In genomic region chr4:43875655-43876054, GRCh38 we compare ENCODE assay signal across 34 cellular contexts.
"Had no signal": no experiment of that assay in that cellular context is flagged by ENCODE, and none has a peak within 500 bp of the region (broad histone marks: within the 10 kb centered on the region; RNA-seq: fewer than 3 reads in every experiment).

No MANE protein-coding gene starts in this region.

- H3K27ac ChIP-seq: ascending aorta, breast epithelium, cardiac muscle cell, coronary artery, dorsolateral prefrontal cortex, esophagus muscularis mucosa, gastroesophageal sphincter, WERI-Rb-1 had no signal

- H3K36me3 Mint-ChIP-seq: activated CD4-positive, alpha-beta memory T cell treated with anti-CD3 and anti-CD28 coated beads for 36 hours; activated CD8-positive, alpha-beta memory T cell treated with anti-CD3 and anti-CD28 coated beads, Interleukin-2, amount 10 ng/mL, durations not matched to agents 7 days and 5 days; activated naive CD4-positive, alpha-beta T cell treated with anti-CD3 and anti-CD28 coated beads, Interleukin-2, amount 50 U/mL, for 24 hours; activated naive CD8-positive, alpha-beta T cell treated with anti-CD3 and anti-CD28 coated beads for 36 hours; brain had no signal

- H3K4me1 ChIP-seq: ascending aorta, breast epithelium, esophagus muscularis mucosa, gastroesophageal sphincter had no signal

- H3K27ac Mint-ChIP-seq: activated CD4-positive, alpha-beta memory T cell treated with anti-CD3 and anti-CD28 coated beads for 36 hours; activated CD4-positive, alpha-beta T cell treated with anti-CD3 and anti-CD28 coated beads for 36 hours; activated CD4-positive, alpha-beta T cell treated with anti-CD3 and anti-CD28 coated beads, Interleukin-2, amount 10 ng/mL, durations not matched to agents 24 days and 14 days; activated CD8-positive, alpha-beta memory T cell treated with anti-CD3 and anti-CD28 coated beads, Interleukin-2, amount 10 ng/mL, durations not matched to agents 7 days and 5 days; activated CD8-positive, alpha-beta T cell treated with anti-CD3 and anti-CD28 coated beads, Interleukin-2, amount 10 ng/mL, durations not matched to agents 7 days and 5 days; activated naive CD4-positive, alpha-beta T cell treated with anti-CD3 and anti-CD28 coated beads for 36 hours; activated naive CD4-positive, alpha-beta T cell treated with anti-CD3 and anti-CD28 coated beads, Interleukin-2, amount 50 U/mL, for 24 hours; activated naive CD8-positive, alpha-beta T cell treated with anti-CD3 and anti-CD28 coated beads for 36 hours; activated T-helper 1 cell treated with anti-CD3 and anti-CD28 coated beads, Interleukin-12 subunit alpha, Interleukin-12 subunit beta, Interleukin-2, Interleukin-4 antibody, amounts not matched to agents 30 ng/mL and 10 ng/mL and 1 ng/mL, durations not matched to agents 14 hours and 24 hours and 36 hours; activated T-helper 2 cell treated with anti-CD3 and anti-CD28 coated beads, Interferon-gamma antibody, Interleukin-2, Interleukin-4, amounts not matched to agents 10 μg/mL and 5 μg/mL and 100 μg/mL, durations not matched to agents 14 hours and 24 hours and 36 hours; brain; dendritic cell treated with granulocyte-macrophage colony-stimulating factor and Interleukin-4, amounts not matched to agents 40 ng/mL and 50 ng/mL, for 4 days; endodermal cell; T-helper 17 cell; T-helper 2 cell treated with Interferon-gamma antibody and Interleukin-4, amounts not matched to agents 5 μg/mL and 100 μg/mL, for 36 hours had no signal

- ATAC-seq: activated CD4-positive, alpha-beta T cell treated with anti-CD3 and anti-CD28 coated beads for 36 hours; activated CD8-positive, alpha-beta memory T cell treated with anti-CD3 and anti-CD28 coated beads, Interleukin-2, amount 10 ng/mL, durations not matched to agents 7 days and 5 days; activated CD8-positive, alpha-beta T cell treated with anti-CD3 and anti-CD28 coated beads, Interleukin-2, amount 10 ng/mL, durations not matched to agents 7 days and 5 days; gastroesophageal sphincter; T-helper 17 cell had no signal

- H3K4me3 Mint-ChIP-seq: activated CD4-positive, alpha-beta memory T cell treated with anti-CD3 and anti-CD28 coated beads for 36 hours; activated CD4-positive, alpha-beta T cell treated with anti-CD3 and anti-CD28 coated beads for 36 hours; activated CD4-positive, alpha-beta T cell treated with anti-CD3 and anti-CD28 coated beads, Interleukin-2, amount 10 ng/mL, durations not matched to agents 24 days and 14 days; activated CD8-positive, alpha-beta memory T cell treated with anti-CD3 and anti-CD28 coated beads, Interleukin-2, amount 10 ng/mL, durations not matched to agents 7 days and 5 days; activated CD8-positive, alpha-beta T cell treated with anti-CD3 and anti-CD28 coated beads, Interleukin-2, amount 10 ng/mL, durations not matched to agents 7 days and 5 days; activated naive CD4-positive, alpha-beta T cell treated with anti-CD3 and anti-CD28 coated beads for 36 hours; activated naive CD4-positive, alpha-beta T cell treated with anti-CD3 and anti-CD28 coated beads, Interleukin-2, amount 50 U/mL, for 24 hours; activated naive CD8-positive, alpha-beta T cell treated with anti-CD3 and anti-CD28 coated beads for 36 hours; activated T-helper 1 cell treated with anti-CD3 and anti-CD28 coated beads, Interleukin-12 subunit alpha, Interleukin-12 subunit beta, Interleukin-2, Interleukin-4 antibody, amounts not matched to agents 30 ng/mL and 10 ng/mL and 1 ng/mL, durations not matched to agents 14 hours and 24 hours and 36 hours; brain; central memory CD8-positive, alpha-beta T cell; dendritic cell treated with granulocyte-macrophage colony-stimulating factor and Interleukin-4, amounts not matched to agents 40 ng/mL and 50 ng/mL, for 4 days; endodermal cell; T-helper 17 cell; T-helper 2 cell treated with Interferon-gamma antibody and Interleukin-4, amounts not matched to agents 5 μg/mL and 100 μg/mL, for 36 hours had no signal

- H3K27me3 ChIP-seq: ascending aorta, breast epithelium, cardiac muscle cell, dorsolateral prefrontal cortex, esophagus muscularis mucosa, gastroesophageal sphincter had no signal

- H3K9me3 Mint-ChIP-seq: activated CD4-positive, alpha-beta T cell treated with anti-CD3 and anti-CD28 coated beads, Interleukin-2, amount 10 ng/mL, durations not matched to agents 24 days and 14 days had no signal

- H3K27me3 Mint-ChIP-seq: activated CD4-positive, alpha-beta memory T cell treated with anti-CD3 and anti-CD28 coated beads for 36 hours; activated CD4-positive, alpha-beta T cell treated with anti-CD3 and anti-CD28 coated beads for 36 hours; activated CD4-positive, alpha-beta T cell treated with anti-CD3 and anti-CD28 coated beads, Interleukin-2, amount 10 ng/mL, durations not matched to agents 24 days and 14 days; activated CD8-positive, alpha-beta memory T cell treated with anti-CD3 and anti-CD28 coated beads, Interleukin-2, amount 10 ng/mL, durations not matched to agents 7 days and 5 days; activated naive CD4-positive, alpha-beta T cell treated with anti-CD3 and anti-CD28 coated beads, Interleukin-2, amount 50 U/mL, for 24 hours; activated naive CD8-positive, alpha-beta T cell treated with anti-CD3 and anti-CD28 coated beads for 36 hours; central memory CD8-positive, alpha-beta T cell; dendritic cell treated with granulocyte-macrophage colony-stimulating factor and Interleukin-4, amounts not matched to agents 40 ng/mL and 50 ng/mL, for 4 days; T-helper 17 cell had no signal

- DNase-seq: activated CD4-positive, alpha-beta memory T cell treated with anti-CD3 and anti-CD28 coated beads for 36 hours; activated CD4-positive, alpha-beta T cell treated with anti-CD3 and anti-CD28 coated beads for 36 hours; activated CD4-positive, alpha-beta T cell treated with anti-CD3 and anti-CD28 coated beads, Interleukin-2, amount 10 ng/mL, durations not matched to agents 24 days and 14 days; activated CD4-positive, CD25-positive, alpha-beta regulatory T cell; activated CD4-positive, CD25-positive, alpha-beta regulatory T cell treated with anti-CD3 and anti-CD28 coated beads, Interleukin-2, amount 50 U/mL, for 72 hours; activated CD8-positive, alpha-beta memory T cell treated with anti-CD3 and anti-CD28 coated beads, Interleukin-2, amount 10 ng/mL, durations not matched to agents 7 days and 5 days; activated CD8-positive, alpha-beta memory T cell treated with anti-CD3 and anti-CD28 coated beads, Interleukin-2, amount 50 U/mL, for 4 hours; activated CD8-positive, alpha-beta T cell treated with anti-CD3 and anti-CD28 coated beads, Interleukin-2, amount 10 ng/mL, durations not matched to agents 7 days and 5 days; activated effector memory CD4-positive, alpha-beta T cell treated with anti-CD3 and anti-CD28 coated beads, Interleukin-2, amount 50 U/mL, for 16 hours; activated naive CD4-positive, alpha-beta T cell treated with anti-CD3 and anti-CD28 coated beads for 36 hours; activated naive CD8-positive, alpha-beta T cell treated with anti-CD3 and anti-CD28 coated beads for 36 hours; activated T-cell treated with anti-CD3 and anti-CD28 coated beads, Interleukin-2, amount 50 U/mL, for 1 hour; activated T-cell treated with anti-CD3 and anti-CD28 coated beads, Interleukin-2, amount 50 U/mL, for 48 hours; dorsolateral prefrontal cortex; effector memory CD4-positive, alpha-beta T cell; endodermal cell; foreskin melanocyte; T-helper 1 cell; T-helper 17 cell; T1000; WERI-Rb-1 had no signal

- H3K4me1 Mint-ChIP-seq: activated CD4-positive, alpha-beta T cell treated with anti-CD3 and anti-CD28 coated beads for 36 hours; activated CD4-positive, alpha-beta T cell treated with anti-CD3 and anti-CD28 coated beads, Interleukin-2, amount 10 ng/mL, durations not matched to agents 24 days and 14 days; activated CD8-positive, alpha-beta memory T cell treated with anti-CD3 and anti-CD28 coated beads, Interleukin-2, amount 10 ng/mL, durations not matched to agents 7 days and 5 days; activated naive CD4-positive, alpha-beta T cell treated with anti-CD3 and anti-CD28 coated beads, Interleukin-2, amount 50 U/mL, for 24 hours; activated naive CD8-positive, alpha-beta T cell treated with anti-CD3 and anti-CD28 coated beads for 36 hours; central memory CD8-positive, alpha-beta T cell; T-helper 17 cell had no signal

- H3K36me3 ChIP-seq: ascending aorta, breast epithelium, cardiac muscle cell, esophagus muscularis mucosa, gastroesophageal sphincter, WERI-Rb-1 had no signal

- H3K4me3 ChIP-seq: ascending aorta, breast epithelium, cardiac muscle cell, coronary artery, dorsolateral prefrontal cortex, esophagus muscularis mucosa, gastroesophageal sphincter had no signal
